16 cellular contexts compared by ENCODE assay signal in the genomic region with DNA sequence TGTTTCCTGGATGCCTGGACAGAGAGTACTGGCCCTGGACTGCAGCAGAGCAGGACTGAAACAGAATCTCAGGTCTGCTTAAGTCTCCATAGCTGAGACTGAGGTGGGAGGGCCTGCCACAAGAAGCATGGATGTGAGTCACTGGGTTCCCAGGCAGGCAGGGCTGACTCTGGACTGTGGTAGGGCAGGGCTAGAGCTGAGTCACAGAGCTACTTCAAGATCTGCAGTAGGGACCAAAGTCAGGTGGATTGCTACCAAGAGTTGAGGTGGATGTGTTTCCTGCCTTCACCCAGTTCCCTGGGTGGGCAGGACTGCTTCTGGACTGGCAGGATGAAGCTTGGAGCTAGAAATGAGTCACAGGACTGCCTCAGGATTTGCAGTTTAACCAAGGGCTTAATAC.
A peak's percentile ranks its signal among the peaks of the same experiment; 100 is the strongest.
DNase-seq lines count a peak whose midpoint lies in the region; ATAC-seq, FAIRE-seq and TF ChIP-seq lines count a peak whose summit lies in the region.
"Had no signal": no experiment of that assay in that cellular context is flagged by ENCODE, and none has a peak within 500 bp of the region (broad histone marks: within the 10 kb centered on the region; RNA-seq: fewer than 3 reads in every experiment).

No MANE protein-coding gene starts in this region.

- H3K23me2 ChIP-seq in H1 (ENCODE audit: low read depth, low read length) = no peaks in the 10 kb centered on the region

- no peak for TF ChIP-seq EP300 in H1 (IDR thresholded peaks at IDR 0.05; ENCODE audit: borderline replicate concordance in 1 of 2, low read depth in 2 of 2, low read length in 2 of 2)

- no peak overlapping the region for H4K8ac ChIP-seq in H1 (ENCODE audit: extremely low read depth, insufficient read depth, low read length)
- H4K8ac ChIP-seq in mesenchymal stem cell (ENCODE audit: low read length) = no peak overlapping the region

- 0 out of 2 replicates have a peak overlapping the region, but pooled peaks have one; percentile 37 for H2AFZ ChIP-seq in H1 (ENCODE audit: low read length)
- H2AFZ ChIP-seq in mesenchymal stem cell (ENCODE audit: low read depth, low read length) = no peak overlapping the region

- H3K27me3 Mint-ChIP-seq in activated T-cell treated with anti-CD3 and anti-CD28 coated beads, Interleukin-2, amount 50 U/mL, for 4 hours (ENCODE audit: low read depth) = peaks cover 11% of the 10 kb centered on the region
- H3K27me3 Mint-ChIP-seq in activated T-cell treated with anti-CD3 and anti-CD28 coated beads, Interleukin-2, amount 50 U/mL, for 24 hours = peaks cover 12% of the 10 kb centered on the region

- H3K4me1 Mint-ChIP-seq in activated T-cell treated with anti-CD3 and anti-CD28 coated beads, Interleukin-2, amount 50 U/mL, for 4 hours (ENCODE audit: low read depth) = no peaks in the 10 kb centered on the region
- H3K4me1 Mint-ChIP-seq in activated T-cell treated with anti-CD3 and anti-CD28 coated beads, Interleukin-2, amount 50 U/mL, for 24 hours (ENCODE audit: low read depth) = no peaks in the 10 kb centered on the region

- H3K56ac ChIP-seq in H1 (replicated peaks; ENCODE audit: insufficient read length, low read depth, low read length) = no peak overlapping the region

- no peaks in the 10 kb centered on the region for H3K36me3 Mint-ChIP-seq in activated T-cell treated with anti-CD3 and anti-CD28 coated beads, Interleukin-2, amount 50 U/mL, for 4 hours (ENCODE audit: insufficient read depth)
- no peaks in the 10 kb centered on the region for H3K36me3 Mint-ChIP-seq in activated T-cell treated with anti-CD3 and anti-CD28 coated beads, Interleukin-2, amount 50 U/mL, for 24 hours (ENCODE audit: low read depth)

- TF ChIP-seq CTCF in H1 (IDR thresholded peaks at IDR 0.05; ENCODE audit: control extremely low read depth in 1 of 3, insufficient read depth in 1 of 3, low read depth in 1 of 3, low read length in 3 of 3) (no peak), ascending aorta (IDR thresholded peaks at IDR 0.05) (no peak)

- no peak overlapping the region for H2BK20ac ChIP-seq in H1 (ENCODE audit: low read length)

- FAIRE-seq in H1 (lab: Jason Lieb, UNC) = no peak
- FAIRE-seq: GM12891 had no signal

- H2BK15ac ChIP-seq in H1 (ENCODE audit: low read length) = no peak overlapping the region
- H2BK15ac ChIP-seq in mesenchymal stem cell (ENCODE audit: low read depth, poor library complexity, severe bottlenecking) = no peak overlapping the region

- H3K18ac ChIP-seq in H1 (ENCODE audit: extremely low read depth, low read length) (no peak overlapping the region), mesenchymal stem cell (ENCODE audit: low read depth in 1 of 2, low read length in 2 of 2) (no peak overlapping the region)

- H3K4me3 Mint-ChIP-seq in activated T-cell treated with anti-CD3 and anti-CD28 coated beads, Interleukin-2, amount 50 U/mL, for 4 hours = no peak overlapping the region
- H3K4me3 Mint-ChIP-seq in activated T-cell treated with anti-CD3 and anti-CD28 coated beads, Interleukin-2, amount 50 U/mL, for 24 hours = no peak overlapping the region

- no peak overlapping the region for H3K27ac ChIP-seq in H1 (ENCODE audit: low read depth, low read length)
- H3K27ac ChIP-seq in mesenchymal stem cell (ENCODE audit: low read length, poor library complexity, severe bottlenecking) = no peak overlapping the region
- no peak overlapping the region for H3K27ac ChIP-seq in ascending aorta
- H3K27ac ChIP-seq: heart left ventricle, WERI-Rb-1 had no signal

- peak; percentile 61 to 73 for ATAC-seq in activated T-cell treated with anti-CD3 and anti-CD28 coated beads, Interleukin-2, amount 50 U/mL, for 4 hours
- no peak for ATAC-seq in HG03342 (IDR thresholded peaks at IDR 0.05; ENCODE audit: unreplicated experiment)
- ATAC-seq: heart left ventricle, left colon, Panc1 had no signal

- H3K9me3 Mint-ChIP-seq in activated T-cell treated with anti-CD3 and anti-CD28 coated beads, Interleukin-2, amount 50 U/mL, for 4 hours = peaks cover 17% of the 10 kb centered on the region
- peaks cover 6% of the 10 kb centered on the region for H3K9me3 Mint-ChIP-seq in activated T-cell treated with anti-CD3 and anti-CD28 coated beads, Interleukin-2, amount 50 U/mL, for 24 hours

- no peak overlapping the region for H2BK12ac ChIP-seq in H1 (ENCODE audit: low read depth, low read length)
- H2BK12ac ChIP-seq in mesenchymal stem cell (ENCODE audit: low read length in 2 of 2) = no peak overlapping the region

- H3K14ac ChIP-seq in H1 (ENCODE audit: insufficient read length) = no peak overlapping the region
- no peak overlapping the region for H3K14ac ChIP-seq in mesenchymal stem cell (ENCODE audit: low read length in 2 of 2)

- H3K36me3 ChIP-seq in H1 (ENCODE audit: control insufficient read depth in 2 of 4, insufficient read depth in 4 of 4, low read length in 3 of 4) (no peaks in the 10 kb centered on the region), mesenchymal stem cell (ENCODE audit: control insufficient read depth in 1 of 2, insufficient read depth in 2 of 2, low read depth in 1 of 2, low read length in 2 of 2) (no peaks in the 10 kb centered on the region), ascending aorta (no peaks in the 10 kb centered on the region)
- H3K36me3 ChIP-seq: heart left ventricle, WERI-Rb-1 had no signal

- H4K20me1 ChIP-seq in H1 (replicated peaks in 1 of 2; ENCODE audit: control insufficient read depth in 1 of 2, insufficient read depth in 2 of 2, low read length in 2 of 2) = no peaks in the 10 kb centered on the region

- no peak for DNase-seq in activated T-cell treated with anti-CD3 and anti-CD28 coated beads, Interleukin-2, amount 50 U/mL, for 4 hours
- no peak for DNase-seq in activated T-cell treated with anti-CD3 and anti-CD28 coated beads, Interleukin-2, amount 50 U/mL, for 24 hours
- DNase-seq in HT-29 (ENCODE audit: low spot score) = peak; percentile 25
- no peak for DNase-seq in H1 (ENCODE audit: low read depth in 1 of 2, low spot score in 2 of 2)
- peak; percentile 42 for DNase-seq in mesenchymal stem cell
- no peak for DNase-seq in ascending aorta (ENCODE audit: low spot score in 2 of 2)
- no peak for DNase-seq in NCI-H345 (lab: John Stamatoyannopoulos, UW)
- DNase-seq: heart left ventricle, left colon, NCI-H187 treated with DMSO at 0.1 percent for 48 hours, NCI-H69, WERI-Rb-1 had no signal

- H4K91ac ChIP-seq in H1 (replicated peaks; ENCODE audit: insufficient read length, low read length) (no peak overlapping the region), mesenchymal stem cell (ENCODE audit: low read length) (no peak overlapping the region)

- H3K9ac ChIP-seq in H1 (replicated peaks in 1 of 4; ENCODE audit: extremely low read depth in 1 of 4, low read depth in 3 of 4, low read length in 3 of 4) (no peak overlapping the region), mesenchymal stem cell (ENCODE audit: low read length) (no peak overlapping the region)

- no peaks in the 10 kb centered on the region for H3K79me2 ChIP-seq in H1 (ENCODE audit: control insufficient read depth in 1 of 2, insufficient read depth in 2 of 2, low read length in 2 of 2)

- CTCF ChIA-PET in H1 (lab: Charles Lee; ENCODE audit: partially characterized antibody) = no interaction called here

- no peak overlapping the region for H3K23ac ChIP-seq in H1 (ENCODE audit: insufficient read length)
- H3K23ac ChIP-seq in mesenchymal stem cell (ENCODE audit: low read length in 2 of 2) = no peak overlapping the region

- peak overlapping the region; percentile 24 for H4K5ac ChIP-seq in H1 (ENCODE audit: insufficient read length, low read depth, low read length)

- H2BK5ac ChIP-seq in H1 (ENCODE audit: low read depth, low read length) (no peak overlapping the region), mesenchymal stem cell (ENCODE audit: low read depth, low read length, poor library complexity, severe bottlenecking) (no peak overlapping the region)

- H3K27ac Mint-ChIP-seq in activated T-cell treated with anti-CD3 and anti-CD28 coated beads, Interleukin-2, amount 50 U/mL, for 24 hours = no peak overlapping the region

- no peak for TF ChIP-seq POLR2A in H1 (IDR thresholded peaks at IDR 0.05; ENCODE audit: control extremely low read depth in 1 of 2, low read depth in 2 of 2, low read length in 2 of 2)

- H3K79me1 ChIP-seq in H1 (ENCODE audit: low read depth, low read length) (no peaks in the 10 kb centered on the region), mesenchymal stem cell (replicated peaks; ENCODE audit: low read length, poor library complexity, severe bottlenecking) (no peaks in the 10 kb centered on the region)

- H3K4me2 ChIP-seq in H1 (ENCODE audit: insufficient read depth in 1 of 2, low read depth in 2 of 2, low read length in 2 of 2) (no peak overlapping the region), mesenchymal stem cell (ENCODE audit: low read length, poor library complexity, severe bottlenecking) (no peak overlapping the region)
- H3K4me2 ChIP-seq: smooth muscle cell had no signal

- intact Hi-C loops in ascending aorta (cut with DNase I) = no loop called here

- no peak for TF ChIP-seq RAD21 in H1 (IDR thresholded peaks at IDR 0.05 in 1 of 2, conservative IDR thresholded peaks at IDR 0.05 in 1 of 2; ENCODE audit: low read depth in 2 of 2, low read length in 2 of 2)

- H2BK120ac ChIP-seq in H1 (replicated peaks; ENCODE audit: low read depth, low read length) (no peak overlapping the region), mesenchymal stem cell (ENCODE audit: low read depth, low read length) (no peak overlapping the region)

- POLR2A ChIA-PET in H1 (lab: Charles Lee; ENCODE audit: partially characterized antibody) = no interaction called here

- H3K9me3 ChIP-seq in H1 (ENCODE audit: insufficient read depth in 2 of 2, low read depth in 1 of 2, low read length in 1 of 2) (no peaks in the 10 kb centered on the region), mesenchymal stem cell (ENCODE audit: control insufficient read depth, low read length) (peaks cover 22% of the 10 kb centered on the region), ascending aorta (no peaks in the 10 kb centered on the region)

- H3K27me3 ChIP-seq in H1 (replicated peaks in 1 of 4; ENCODE audit: control insufficient read depth in 3 of 4, extremely low read depth in 1 of 4, insufficient read depth in 3 of 4, low read length in 3 of 4) (no peaks in the 10 kb centered on the region), mesenchymal stem cell (ENCODE audit: control insufficient read depth in 1 of 2, insufficient read depth in 1 of 2, low read length in 2 of 2) (no peaks in the 10 kb centered on the region), ascending aorta (no peaks in the 10 kb centered on the region)
- H3K27me3 ChIP-seq: heart left ventricle had no signal

- H3K4me3 ChIP-seq in H1 (ENCODE audit: extremely low read depth in 1 of 4, insufficient read depth in 2 of 4, low read depth in 3 of 4, low read length in 4 of 4) = no peak overlapping the region
- H3K4me3 ChIP-seq in mesenchymal stem cell (ENCODE audit: insufficient read depth in 1 of 2, low read depth in 1 of 2, low read length in 2 of 2) = no peak overlapping the region
- H3K4me3 ChIP-seq in ascending aorta = no peak overlapping the region
- H3K4me3 ChIP-seq: heart left ventricle, smooth muscle cell had no signal

- H2AK5ac ChIP-seq in H1 (ENCODE audit: low read depth, low read length) = no peak overlapping the region
- no peak overlapping the region for H2AK5ac ChIP-seq in mesenchymal stem cell (ENCODE audit: low read length, severe bottlenecking)

- H3K4ac ChIP-seq in H1 (replicated peaks; ENCODE audit: insufficient read length, low read depth, low read length) (no peak overlapping the region), mesenchymal stem cell (ENCODE audit: low read depth in 1 of 2, low read length in 2 of 2) (no peak overlapping the region)

- H3K4me1 ChIP-seq in H1 (replicated peaks in 1 of 4; ENCODE audit: control insufficient read depth in 3 of 4, insufficient read depth in 4 of 4, low read length in 3 of 4) = no peaks in the 10 kb centered on the region
- no peaks in the 10 kb centered on the region for H3K4me1 ChIP-seq in mesenchymal stem cell (ENCODE audit: control insufficient read depth, insufficient read depth, low read depth, low read length)
- no peaks in the 10 kb centered on the region for H3K4me1 ChIP-seq in ascending aorta
- H3K4me1 ChIP-seq: heart left ventricle had no signal

Comparison
In these comparisons a context has a peak if more than half of its experiments do, and no peak if none do; other contexts are left out.
1. DNase-seq: peak in HT-29 (single experiment) and mesenchymal stem cell (single experiment); none in activated T-cell treated with anti-CD3 and anti-CD28 coated beads, Interleukin-2, amount 50 U/mL, for 4 hours (single experiment), activated T-cell treated with anti-CD3 and anti-CD28 coated beads, Interleukin-2, amount 50 U/mL, for 24 hours (single experiment), H1 (0 of 2), ascending aorta (0 of 2) and NCI-H345 (single experiment).